In genomic region chr2:145360129-145360780, GRCh38 we compare ENCODE assay signal across 27 cellular contexts.
"Had no signal": no experiment of that assay in that cellular context is flagged by ENCODE, and none has a peak within 500 bp of the region (broad histone marks: within the 10 kb centered on the region; RNA-seq: fewer than 3 reads in every experiment).

No MANE protein-coding gene starts in this region.

- H3K4me1 ChIP-seq: esophagus squamous epithelium, right atrium auricular region, thyroid gland, upper lobe of left lung, vagina had no signal

- H3K36me3 ChIP-seq: esophagus squamous epithelium, right atrium auricular region, thyroid gland, upper lobe of left lung, vagina had no signal

- H3K4me3 ChIP-seq: esophagus squamous epithelium, right atrium auricular region, skin epidermis, thyroid gland, upper lobe of left lung, vagina had no signal

- DNase-seq: activated B cell treated with CpG ODN at 0.5 μM for 24 hours; activated CD4-positive, alpha-beta T cell treated with anti-CD3 and anti-CD28 coated beads for 4 hours; activated CD4-positive, alpha-beta T cell treated with anti-CD3 and anti-CD28 coated beads, Interleukin-2, amount 50 U/mL, for 4 hours; activated naive CD4-positive, alpha-beta T cell; activated T-cell treated with anti-CD3 and anti-CD28 coated beads for 4 hours; activated T-cell treated with anti-CD3 and anti-CD28 coated beads, Interleukin-2, amount 50 U/mL, for 72 hours; anterior cingulate cortex; dermis blood vessel endothelial cell; effector CD4-positive, alpha-beta T cell; esophagus squamous epithelium; left ventricle myocardium superior; naive B cell; occipital lobe; stimulated activated CD4-positive, alpha-beta T cell treated with anti-CD3 and anti-CD28 coated beads, Interleukin-4, amount 100 ng/mL, for 24 hours; stimulated activated naive CD8-positive, alpha-beta T cell treated with anti-CD3 and anti-CD28 coated beads, Interleukin-15, amount 100 ng/mL, for 72 hours; SW 1271; T-helper 17 cell; T1000; thyroid gland; upper lobe of left lung had no signal

- H3K9me3 ChIP-seq: esophagus squamous epithelium, right atrium auricular region, thyroid gland, upper lobe of left lung, vagina had no signal

- H3K36me3 Mint-ChIP-seq: activated naive CD4-positive, alpha-beta T cell treated with anti-CD3 and anti-CD28 coated beads, Interleukin-2, amount 50 U/mL, for 72 hours; naive B cell; stimulated activated effector memory CD8-positive, alpha-beta T cell treated with anti-CD3 and anti-CD28 coated beads, Interleukin-12 subunit alpha, Interleukin-12 subunit beta, amount 100 ng/mL, for 72 hours had no signal

- H3K27me3 Mint-ChIP-seq: activated B cell treated with CpG ODN at 0.5 μM for 24 hours; central memory CD8-positive, alpha-beta T cell; naive B cell; stimulated activated naive CD8-positive, alpha-beta T cell treated with anti-CD3 and anti-CD28 coated beads, Interleukin-15, amount 100 ng/mL, for 72 hours; T-helper 17 cell had no signal

- H3K27ac Mint-ChIP-seq: activated B cell treated with CpG ODN at 0.5 μM for 24 hours; activated naive CD4-positive, alpha-beta T cell treated with anti-CD3 and anti-CD28 coated beads, Interleukin-2, amount 50 U/mL, for 72 hours; activated T-cell treated with anti-CD3 and anti-CD28 coated beads, Interleukin-2, amount 50 U/mL, for 72 hours; naive B cell; stimulated activated effector memory CD8-positive, alpha-beta T cell treated with anti-CD3 and anti-CD28 coated beads, Interleukin-12 subunit alpha, Interleukin-12 subunit beta, amount 100 ng/mL, for 72 hours; stimulated activated naive CD8-positive, alpha-beta T cell treated with anti-CD3 and anti-CD28 coated beads, Interleukin-15, amount 100 ng/mL, for 72 hours; T-helper 17 cell had no signal

- ATAC-seq: activated naive CD4-positive, alpha-beta T cell treated with anti-CD3 and anti-CD28 coated beads, Interleukin-2, amount 50 U/mL, for 72 hours; activated T-cell treated with anti-CD3 and anti-CD28 coated beads, Interleukin-2, amount 50 U/mL, for 72 hours; left ventricle myocardium superior; stimulated activated effector memory CD8-positive, alpha-beta T cell treated with anti-CD3 and anti-CD28 coated beads, Interleukin-12 subunit alpha, Interleukin-12 subunit beta, amount 100 ng/mL, for 72 hours; stimulated activated naive CD8-positive, alpha-beta T cell treated with anti-CD3 and anti-CD28 coated beads, Interleukin-15, amount 100 ng/mL, for 72 hours; T-helper 17 cell had no signal

- H3K4me3 Mint-ChIP-seq: activated B cell treated with CpG ODN at 0.5 μM for 24 hours; activated T-cell treated with anti-CD3 and anti-CD28 coated beads, Interleukin-2, amount 50 U/mL, for 72 hours; central memory CD8-positive, alpha-beta T cell; naive B cell; neural crest cell; stimulated activated effector memory CD8-positive, alpha-beta T cell treated with anti-CD3 and anti-CD28 coated beads, Interleukin-12 subunit alpha, Interleukin-12 subunit beta, amount 100 ng/mL, for 72 hours; stimulated activated naive CD8-positive, alpha-beta T cell treated with anti-CD3 and anti-CD28 coated beads, Interleukin-15, amount 100 ng/mL, for 72 hours; T-helper 17 cell had no signal

- H3K4me1 Mint-ChIP-seq: activated B cell treated with CpG ODN at 0.5 μM for 24 hours; central memory CD8-positive, alpha-beta T cell; naive B cell; stimulated activated effector memory CD8-positive, alpha-beta T cell treated with anti-CD3 and anti-CD28 coated beads, Interleukin-12 subunit alpha, Interleukin-12 subunit beta, amount 100 ng/mL, for 72 hours; stimulated activated naive CD8-positive, alpha-beta T cell treated with anti-CD3 and anti-CD28 coated beads, Interleukin-15, amount 100 ng/mL, for 72 hours; T-helper 17 cell had no signal

- H3K9me3 Mint-ChIP-seq: activated B cell treated with CpG ODN at 0.5 μM for 24 hours; activated naive CD4-positive, alpha-beta T cell treated with anti-CD3 and anti-CD28 coated beads, Interleukin-2, amount 50 U/mL, for 72 hours; activated T-cell treated with anti-CD3 and anti-CD28 coated beads, Interleukin-2, amount 50 U/mL, for 72 hours; central memory CD8-positive, alpha-beta T cell; naive B cell; neural crest cell; stimulated activated effector memory CD8-positive, alpha-beta T cell treated with anti-CD3 and anti-CD28 coated beads, Interleukin-12 subunit alpha, Interleukin-12 subunit beta, amount 100 ng/mL, for 72 hours; stimulated activated naive CD8-positive, alpha-beta T cell treated with anti-CD3 and anti-CD28 coated beads, Interleukin-15, amount 100 ng/mL, for 72 hours had no signal

- H3K27me3 ChIP-seq: esophagus squamous epithelium, right atrium auricular region, thyroid gland, upper lobe of left lung, vagina had no signal
